ENCODE assay signal across 22 cellular contexts in the genomic region with DNA sequence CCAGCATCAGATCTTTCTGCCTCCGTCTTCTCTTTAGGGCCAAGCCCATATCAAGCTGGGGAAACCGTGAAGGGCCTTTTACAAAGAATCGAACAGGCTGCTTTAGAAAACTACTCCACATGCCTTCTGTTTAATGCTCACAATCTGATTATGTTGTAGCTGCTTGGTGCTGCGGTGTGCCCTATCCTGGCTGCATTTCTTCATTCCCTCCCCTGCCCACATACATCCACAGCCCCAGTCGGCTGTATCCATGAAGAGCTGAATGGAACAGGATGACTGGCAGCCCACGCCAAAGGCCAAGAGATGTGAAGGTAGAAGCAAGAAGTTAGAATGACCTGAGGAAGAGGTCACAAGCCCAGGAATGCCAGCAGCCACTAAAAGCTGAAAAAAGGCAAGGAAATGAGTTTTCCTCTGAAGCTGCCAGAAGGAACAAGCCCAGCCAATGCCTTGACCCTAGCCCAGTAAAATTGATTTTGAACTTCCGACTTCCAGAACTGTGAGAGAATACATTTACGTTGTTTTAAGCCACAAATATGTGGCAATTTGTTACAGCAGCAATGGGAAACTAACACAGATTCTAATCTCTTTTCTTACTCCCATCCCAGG. TPM values are rescaled to one million over a fixed set of nuclear protein-coding genes. Genes with fewer than 3 reads are reported as not detected.
A peak's percentile ranks its signal among the peaks of the same experiment; 100 is the strongest.
DNase-seq lines count a peak whose midpoint lies in the region; ATAC-seq and TF ChIP-seq lines count a peak whose summit lies in the region.
"Had no signal": no experiment of that assay in that cellular context is flagged by ENCODE, and none has a peak within 500 bp of the region (broad histone marks: within the 10 kb centered on the region; RNA-seq: fewer than 3 reads in every experiment).

No MANE protein-coding gene starts in this region.

- H3K4me2 ChIP-seq in Loucy (ENCODE audit: low read depth, low read length, poor library complexity, severe bottlenecking): no peak overlapping the region
- H3K4me2 ChIP-seq: GM23338, KMS-11 had no signal

- H3K79me2 ChIP-seq in Loucy (ENCODE audit: insufficient read depth, low read length): no peaks in the 10 kb centered on the region

- TF ChIP-seq CTCF in Loucy (conservative IDR thresholded peaks at IDR 0.05; ENCODE audit: low read length) (no peak), esophagus muscularis mucosa (IDR thresholded peaks at IDR 0.05) (no peak), right lobe of liver (IDR thresholded peaks at IDR 0.05) (no peak), stomach (IDR thresholded peaks at IDR 0.05) (no peak)

- H3K27ac Mint-ChIP-seq in activated CD4-positive, alpha-beta T cell treated with anti-CD3 and anti-CD28 coated beads, Interleukin-2, amount 10 ng/mL, durations not matched to agents 7 days and 5 days: no peak overlapping the region
- H3K27ac Mint-ChIP-seq: activated T-helper 17 cell treated with anti-CD3 and anti-CD28 coated beads, Interleukin-2, amount 50 U/mL, for 72 hours; GM23338 had no signal

- no peaks in the 10 kb centered on the region for H3K27me3 Mint-ChIP-seq in activated CD4-positive, alpha-beta T cell treated with anti-CD3 and anti-CD28 coated beads, Interleukin-2, amount 10 ng/mL, durations not matched to agents 7 days and 5 days
- H3K27me3 Mint-ChIP-seq: activated T-helper 17 cell treated with anti-CD3 and anti-CD28 coated beads, Interleukin-2, amount 50 U/mL, for 72 hours had no signal

- H3K27ac ChIP-seq in esophagus muscularis mucosa (replicated peaks in 1 of 4): peak overlapping the region; percentile 54 to 69 (median 62)
- H3K27ac ChIP-seq in right lobe of liver: peak overlapping the region in 2 of 3 donors; percentile 17 to 24
- peak overlapping the region in 4 of 5 donors; percentile 16 to 47 (median 21) for H3K27ac ChIP-seq in stomach
- H3K27ac ChIP-seq: HL-60, KMS-11, pancreas, VCaP had no signal

- TF ChIP-seq POLR2A in esophagus muscularis mucosa (IDR thresholded peaks at IDR 0.05; ENCODE audit: low read depth): no peak
- TF ChIP-seq POLR2A in right lobe of liver (IDR thresholded peaks at IDR 0.05): no peak
- no peak for TF ChIP-seq POLR2A in stomach (IDR thresholded peaks at IDR 0.05)

- H3K9me3 ChIP-seq in Loucy (ENCODE audit: insufficient read depth, low read depth, low read length) (no peaks in the 10 kb centered on the region), esophagus muscularis mucosa (no peaks in the 10 kb centered on the region), right lobe of liver (no peaks in the 10 kb centered on the region), stomach (no peaks in the 10 kb centered on the region)
- H3K9me3 ChIP-seq: pancreas had no signal

- H3K9ac ChIP-seq in Loucy (ENCODE audit: low read depth, low read length, poor library complexity, severe bottlenecking): no peak overlapping the region
- H3K9ac ChIP-seq: KMS-11 had no signal

- no peaks in the 10 kb centered on the region for H4K20me1 ChIP-seq in Loucy (ENCODE audit: insufficient read depth, low read length, poor library complexity, severe bottlenecking)

- H3F3A ChIP-seq in Loucy (ENCODE audit: low read depth): no peaks in the 10 kb centered on the region

- H3K27me3 ChIP-seq in Loucy (ENCODE audit: insufficient read depth, low read length, poor library complexity, severe bottlenecking): no peaks in the 10 kb centered on the region
- H3K27me3 ChIP-seq in esophagus muscularis mucosa: no peaks in the 10 kb centered on the region
- no peaks in the 10 kb centered on the region for H3K27me3 ChIP-seq in right lobe of liver
- H3K27me3 ChIP-seq in stomach: no peaks in the 10 kb centered on the region
- H3K27me3 ChIP-seq: pancreas had no signal

- H3K36me3 Mint-ChIP-seq in activated CD4-positive, alpha-beta T cell treated with anti-CD3 and anti-CD28 coated beads, Interleukin-2, amount 10 ng/mL, durations not matched to agents 7 days and 5 days (ENCODE audit: low read depth): no peaks in the 10 kb centered on the region

- ATAC-seq in right lobe of liver: peak; percentile 51 to 70 (median 58)
- ATAC-seq: activated T-helper 17 cell treated with anti-CD3 and anti-CD28 coated beads, Interleukin-2, amount 50 U/mL, for 72 hours; GM12878; GM23338 had no signal

- no peak for DNase-seq in esophagus muscularis mucosa (ENCODE audit: extremely low spot score)
- no peak for DNase-seq in right lobe of liver
- no peak for DNase-seq in stomach
- no peak for DNase-seq in stimulated activated CD4-positive, alpha-beta T cell treated with anti-CD3 and anti-CD28 coated beads, Interleukin-4, amount 100 ng/mL, for 4 hours
- no peak for DNase-seq in activated CD4-positive, alpha-beta T cell treated with anti-CD3 and anti-CD28 coated beads, Interleukin-2, amount 10 ng/mL, durations not matched to agents 7 days and 5 days
- DNase-seq in midbrain (lab: John Stamatoyannopoulos, UW): no peak
- no peak for DNase-seq in NCI-H345 (lab: John Stamatoyannopoulos, UW)
- DNase-seq: COR-L47; islet precursor cell; NCI-H1105; pancreas; stimulated activated CD4-positive, alpha-beta T cell treated with anti-CD3 and anti-CD28 coated beads, Interleukin-12 subunit alpha, Interleukin-12 subunit beta, amount 100 ng/mL, for 4 hours; stimulated activated naive CD4-positive, alpha-beta T cell treated with Interleukin-2 at 50 U/mL for 16 hours had no signal

- 0 out of 2 replicates have a peak overlapping the region, but pooled peaks have one; percentile 20 for H2AFZ ChIP-seq in Loucy (ENCODE audit: low read length)
- H2AFZ ChIP-seq: GM23338 had no signal

- H3K4me1 ChIP-seq in Loucy (ENCODE audit: insufficient read depth, low read length, poor library complexity, severe bottlenecking) (peaks cover 5% of the 10 kb centered on the region), esophagus muscularis mucosa (peaks cover 9 to 15% (median 10%) of the 10 kb centered on the region in 4 donors), right lobe of liver (no peaks in the 10 kb centered on the region), stomach (no peaks in the 10 kb centered on the region)
- H3K4me1 ChIP-seq: pancreas had no signal

- no peak overlapping the region for H3K4me3 ChIP-seq in Loucy (ENCODE audit: low read length, poor library complexity, severe bottlenecking)
- H3K4me3 ChIP-seq in esophagus muscularis mucosa: no peak overlapping the region
- no peak overlapping the region for H3K4me3 ChIP-seq in right lobe of liver
- H3K4me3 ChIP-seq in stomach: no peak overlapping the region
- H3K4me3 ChIP-seq: GM12878, GM23338, pancreas had no signal

- no peaks in the 10 kb centered on the region for H3K4me1 Mint-ChIP-seq in activated CD4-positive, alpha-beta T cell treated with anti-CD3 and anti-CD28 coated beads, Interleukin-2, amount 10 ng/mL, durations not matched to agents 7 days and 5 days
- H3K4me1 Mint-ChIP-seq: activated T-helper 17 cell treated with anti-CD3 and anti-CD28 coated beads, Interleukin-2, amount 50 U/mL, for 72 hours; GM23338 had no signal

- TF ChIP-seq EP300 in esophagus muscularis mucosa (IDR thresholded peaks at IDR 0.05) (no peak), stomach (IDR thresholded peaks at IDR 0.05) (no peak)

- POLR2A ChIA-PET in activated CD4-positive, alpha-beta T cell treated with anti-CD3 and anti-CD28 coated beads, Interleukin-2, amount 10 ng/mL, durations not matched to agents 7 days and 5 days (lab: Charles Lee): no interaction called here

- 70% methylated on average over 8 of the region's 8 CpGs for WGBS in esophagus muscularis mucosa
- 52% methylated on average over 8 of the region's 8 CpGs for WGBS in right lobe of liver (ENCODE audit: insufficient coverage, low coverage, low lambda C conversion rate, missing lambda C conversion rate)
- WGBS in stomach, 5 donors: 68 to 82% (median 74%) methylated on average over 8 of the region's 8 CpGs

- H3K9me2 ChIP-seq in Loucy (replicated peaks; ENCODE audit: low read depth, low read length): no peaks in the 10 kb centered on the region

- no peak overlapping the region for H3K4me3 Mint-ChIP-seq in activated CD4-positive, alpha-beta T cell treated with anti-CD3 and anti-CD28 coated beads, Interleukin-2, amount 10 ng/mL, durations not matched to agents 7 days and 5 days
- H3K4me3 Mint-ChIP-seq: activated T-helper 17 cell treated with anti-CD3 and anti-CD28 coated beads, Interleukin-2, amount 50 U/mL, for 72 hours; GM23338 had no signal

- CTCF ChIA-PET in activated CD4-positive, alpha-beta T cell treated with anti-CD3 and anti-CD28 coated beads, Interleukin-2, amount 10 ng/mL, durations not matched to agents 7 days and 5 days (lab: Charles Lee): interaction anchor here (1.2 kb wide), 1 partner anchor 15 kb away, joined by 3 read pairs; no protein-coding TSS in a partner anchor

- intact Hi-C loops in esophagus muscularis mucosa (cut with DNase I) (no loop called here), right lobe of liver (cut with DNase I) (no loop called here), stomach (cut with DNase I; ENCODE audit: low total_unique reads) (no loop called here)

- H3K9me3 Mint-ChIP-seq in activated CD4-positive, alpha-beta T cell treated with anti-CD3 and anti-CD28 coated beads, Interleukin-2, amount 10 ng/mL, durations not matched to agents 7 days and 5 days: no peaks in the 10 kb centered on the region
- H3K9me3 Mint-ChIP-seq: activated T-helper 17 cell treated with anti-CD3 and anti-CD28 coated beads, Interleukin-2, amount 50 U/mL, for 72 hours; GM23338 had no signal

- H3K36me3 ChIP-seq in Loucy (ENCODE audit: insufficient read depth, low read length) (no peaks in the 10 kb centered on the region), esophagus muscularis mucosa (no peaks in the 10 kb centered on the region), right lobe of liver (no peaks in the 10 kb centered on the region), stomach (no peaks in the 10 kb centered on the region)
- H3K36me3 ChIP-seq: pancreas had no signal

RNA-seq across cellular contexts. Expression of gene TAS2R41, which starts 22.2 kb away (rescaled TPM):
- under 1 TPM in 1 of 4 donors, not detected in 3; 0.66 TPM for total RNA-seq in esophagus muscularis mucosa
- not detected for total RNA-seq in right lobe of liver
- 1 to 10 TPM in 1 of 5 donors, not detected in 4; 1.5 TPM for total RNA-seq in stomach
- polyA plus RNA-seq in stomach: not detected
- under 1 TPM in 1 of 2 experiments, not detected in 1; 0.29 TPM for total RNA-seq in activated CD4-positive, alpha-beta T cell treated with anti-CD3 and anti-CD28 coated beads, Interleukin-2, amount 10 ng/mL, durations not matched to agents 7 days and 5 days
- total RNA-seq: activated T-helper 17 cell treated with anti-CD3 and anti-CD28 coated beads, Interleukin-2, amount 50 U/mL, for 72 hours; chondrocyte; G401; GM12878 had no signal
- polyA plus RNA-seq: GM12878, GM23338, pancreas had no signal

RNA-seq across cellular contexts. Expression of gene TAS2R60, which starts 56.6 kb away (rescaled TPM):
- total RNA-seq in esophagus muscularis mucosa (under 1 TPM in 1 of 4 donors, not detected in 3; 0.34 TPM), right lobe of liver (under 1 TPM in 1 of 6 experiments, not detected in 5; 0.35 TPM), stomach (not detected)
- polyA plus RNA-seq in stomach: not detected
- total RNA-seq in activated CD4-positive, alpha-beta T cell treated with anti-CD3 and anti-CD28 coated beads, Interleukin-2, amount 10 ng/mL, durations not matched to agents 7 days and 5 days: not detected
- total RNA-seq: activated T-helper 17 cell treated with anti-CD3 and anti-CD28 coated beads, Interleukin-2, amount 50 U/mL, for 72 hours; chondrocyte; G401; GM12878; pancreas had no signal
- polyA plus RNA-seq: GM12878, pancreas had no signal
